Comparison of ENCODE assay signal across 1 cellular context in genomic region chr19:46745521-46746280, GRCh38.
A peak's percentile ranks its signal among the peaks of the same experiment; 100 is the strongest.
TF ChIP-seq lines count a peak whose summit lies in the region.

Gene FKRP, plus strand, starts transcription at chr19:46746057. Its CDS starts 9,394 bp downstream, at chr19:46755451.

TF ChIP-seq in K562, 482 proteins besides CTCF, POLR2A, EP300 and RAD21 (continued from another document and continues in another):
- TF ChIP-seq E2F6 (IDR thresholded peaks at IDR 0.05; ENCODE audit: borderline replicate concordance in 1 of 2, extremely low read depth in 1 of 2, insufficient read depth in 1 of 2, insufficient read length in 1 of 2, low read depth in 1 of 2, low read length in 1 of 2, poor library complexity in 1 of 2, severe bottlenecking in 1 of 2) (no peak), ZNF740 (CRISPR knock-in tag; IDR thresholded peaks at IDR 0.05) (no peak; the same call in 1 of the 2 replicates), ZNF740 (tag; IDR thresholded peaks at IDR 0.05) (peak in 1 of 2 experiments; percentile 85; a peak in 1 of 4 replicates), HDAC2 (IDR thresholded peaks at IDR 0.05) (no peak), TCF7L2 (IDR thresholded peaks at IDR 0.05; ENCODE audit: low read depth, low read length) (no peak), GMEB1 (CRISPR knock-in tag; IDR thresholded peaks at IDR 0.05) (no peak), NFE2L1 (tag; IDR thresholded peaks at IDR 0.05; ENCODE audit: borderline replicate concordance, low read depth) (no peak), ZNF324 (CRISPR knock-in tag; IDR thresholded peaks at IDR 0.05) (no peak), SAFB2 (IDR thresholded peaks at IDR 0.05; ENCODE audit: borderline replicate concordance, low read depth, low read length, severe bottlenecking) (no peak), ZC3H4 (CRISPR knock-in tag; IDR thresholded peaks at IDR 0.05; ENCODE audit: borderline replicate concordance) (no peak), NFRKB (IDR thresholded peaks at IDR 0.05; ENCODE audit: low read depth) (no peak), ETS1 (conservative IDR thresholded peaks at IDR 0.05; ENCODE audit: control insufficient read depth, low read depth, low read length) (no peak), GTF3C2 (IDR thresholded peaks at IDR 0.05; ENCODE audit: borderline replicate concordance, extremely low read depth, insufficient read length) (no peak), ZNF354B (CRISPR knock-in tag; IDR thresholded peaks at IDR 0.05) (no peak), TAL1 (IDR thresholded peaks at IDR 0.05) (no peak), CHD1 (IDR thresholded peaks at IDR 0.05; ENCODE audit: low read length) (no peak), IRF9 (tag; IDR thresholded peaks at IDR 0.05) (no peak), HNRNPLL (IDR thresholded peaks at IDR 0.05; ENCODE audit: low read depth, low read length, poor library complexity, severe bottlenecking) (no peak), ZNF512 (tag; IDR thresholded peaks at IDR 0.05) (no peak), ATF4 (CRISPR knock-in tag; IDR thresholded peaks at IDR 0.05) (no peak), ZNF140 (CRISPR knock-in tag; IDR thresholded peaks at IDR 0.05) (no peak), ZNF165 (CRISPR knock-in tag; IDR thresholded peaks at IDR 0.05; ENCODE audit: borderline replicate concordance) (no peak), MTA3 (IDR thresholded peaks at IDR 0.05; ENCODE audit: borderline replicate concordance) (no peak), SREBF1 (IDR thresholded peaks at IDR 0.05; ENCODE audit: borderline replicate concordance, low read depth, low read length) (no peak), KDM5B (IDR thresholded peaks at IDR 0.05; ENCODE audit: insufficient replicate concordance, low read depth, low read length) (peak; percentile 17), HIVEP1 (CRISPR knock-in tag; IDR thresholded peaks at IDR 0.05) (no peak), SMAD1 (IDR thresholded peaks at IDR 0.05; ENCODE audit: low read depth, low read length, partially characterized antibody) (no peak), PHF8 (IDR thresholded peaks at IDR 0.05; ENCODE audit: borderline replicate concordance, low read length) (peak; percentile 81; the same call in 1 of the 2 replicates), KDM4B (IDR thresholded peaks at IDR 0.05; ENCODE audit: borderline replicate concordance in 2 of 2, low read depth in 1 of 2) (no peak), RERE (CRISPR knock-in tag; IDR thresholded peaks at IDR 0.05; ENCODE audit: borderline replicate concordance) (no peak), CUX1 (CRISPR knock-in tag; IDR thresholded peaks at IDR 0.05) (no peak), CTBP1 (IDR thresholded peaks at IDR 0.05; ENCODE audit: borderline replicate concordance) (no peak), ZNF23 (CRISPR knock-in tag; IDR thresholded peaks at IDR 0.05) (no peak), ARNT (IDR thresholded peaks at IDR 0.05) (no peak), DNMT1 (IDR thresholded peaks at IDR 0.05) (no peak), BACH1 (tag; IDR thresholded peaks at IDR 0.05) (no peak), COPS2 (conservative IDR thresholded peaks at IDR 0.05) (no peak), RBFOX2 (IDR thresholded peaks at IDR 0.05; ENCODE audit: low read depth, low read length) (peak; percentile 69)
